21 cellular contexts compared by ENCODE assay signal in genomic region chr5:168950241-168950951, GRCh38.
A peak's percentile ranks its signal among the peaks of the same experiment; 100 is the strongest.
DNase-seq lines count a peak whose midpoint lies in the region; ATAC-seq and TF ChIP-seq lines count a peak whose summit lies in the region.
"Had no signal": no experiment of that assay in that cellular context is flagged by ENCODE, and none has a peak within 500 bp of the region (broad histone marks: within the 10 kb centered on the region; RNA-seq: fewer than 3 reads in every experiment).

No MANE protein-coding gene starts in this region.

- CTCF ChIA-PET in activated CD4-positive, alpha-beta memory T cell treated with anti-CD3 and anti-CD28 coated beads for 36 hours (lab: Charles Lee) = interaction anchor here (0.9 kb wide), 1 partner anchor 37 kb away, joined by 5 read pairs; no protein-coding TSS in a partner anchor
- CTCF ChIA-PET in activated CD4-positive, alpha-beta memory T cell treated with anti-CD3 and anti-CD28 coated beads, Interleukin-2, amount 10 ng/mL, durations not matched to agents 7 days and 5 days (lab: Charles Lee) = interaction anchor here (2.2 kb wide), 1 partner anchor 37 kb away, joined by 6 read pairs; no protein-coding TSS in a partner anchor

- peak overlapping the region; percentile 33 for H3K27ac Mint-ChIP-seq in activated CD4-positive, alpha-beta memory T cell treated with anti-CD3 and anti-CD28 coated beads for 36 hours
- no peak overlapping the region for H3K27ac Mint-ChIP-seq in activated CD4-positive, alpha-beta memory T cell treated with anti-CD3 and anti-CD28 coated beads, Interleukin-2, amount 10 ng/mL, durations not matched to agents 7 days and 5 days
- H3K27ac Mint-ChIP-seq: activated CD4-positive, alpha-beta T cell treated with anti-CD3 and anti-CD28 coated beads, Interleukin-2, amount 10 ng/mL, durations not matched to agents 7 days and 5 days; activated naive CD8-positive, alpha-beta T cell treated with anti-CD3 and anti-CD28 coated beads, Interleukin-2, amount 10 ng/mL, durations not matched to agents 7 days and 5 days had no signal

- no peak overlapping the region for H3K4me2 ChIP-seq in hepatocyte
- H3K4me2 ChIP-seq: smooth muscle cell had no signal

- TF ChIP-seq CTCF in hepatocyte (IDR thresholded peaks at IDR 0.05; ENCODE audit: poor library complexity) (no peak), WERI-Rb-1 (IDR thresholded peaks at IDR 0.05; ENCODE audit: low read depth, low read length) (no peak)

- H3K27ac ChIP-seq in hepatocyte (peak overlapping the region; percentile 71), WERI-Rb-1 (no peak overlapping the region)
- H3K27ac ChIP-seq: dorsolateral prefrontal cortex, RWPE1 had no signal

- 90% methylated on average over 7 of the region's 7 CpGs for WGBS in hepatocyte (ENCODE audit: low lambda C conversion rate, missing lambda C conversion rate)

- DNase-seq in activated CD4-positive, alpha-beta memory T cell treated with anti-CD3 and anti-CD28 coated beads for 36 hours = no peak
- DNase-seq in activated CD4-positive, alpha-beta memory T cell treated with anti-CD3 and anti-CD28 coated beads, Interleukin-2, amount 10 ng/mL, durations not matched to agents 7 days and 5 days = no peak
- DNase-seq in hepatocyte (ENCODE audit: low spot score) (no peak), WERI-Rb-1 (no peak), iPS-NIHi11 (ENCODE audit: low spot score) (no peak)
- DNase-seq: activated CD4-positive, alpha-beta T cell treated with anti-CD3 and anti-CD28 coated beads, Interleukin-2, amount 10 ng/mL, durations not matched to agents 7 days and 5 days; activated naive CD8-positive, alpha-beta T cell treated with anti-CD3 and anti-CD28 coated beads, Interleukin-2, amount 10 ng/mL, durations not matched to agents 7 days and 5 days; activated T-cell treated with anti-CD3 and anti-CD28 coated beads, Interleukin-2, amount 50 U/mL, for 4 hours; dorsolateral prefrontal cortex; HCEC 1CT; midbrain; NCI-H2029; NCI-H446 treated with DMSO at 0.1 percent for 48 hours had no signal

- no peaks in the 10 kb centered on the region for H3K27me3 Mint-ChIP-seq in activated CD4-positive, alpha-beta memory T cell treated with anti-CD3 and anti-CD28 coated beads for 36 hours
- H3K27me3 Mint-ChIP-seq in activated CD4-positive, alpha-beta memory T cell treated with anti-CD3 and anti-CD28 coated beads, Interleukin-2, amount 10 ng/mL, durations not matched to agents 7 days and 5 days = no peaks in the 10 kb centered on the region
- H3K27me3 Mint-ChIP-seq: activated CD4-positive, alpha-beta T cell treated with anti-CD3 and anti-CD28 coated beads, Interleukin-2, amount 10 ng/mL, durations not matched to agents 7 days and 5 days; activated naive CD8-positive, alpha-beta T cell treated with anti-CD3 and anti-CD28 coated beads, Interleukin-2, amount 10 ng/mL, durations not matched to agents 7 days and 5 days had no signal

- peak; percentile 54 for ATAC-seq in GM21515 (IDR thresholded peaks at IDR 0.05; ENCODE audit: unreplicated experiment)
- ATAC-seq in HG03159 (IDR thresholded peaks at IDR 0.05; ENCODE audit: unreplicated experiment) = peak; percentile 46
- no peak for ATAC-seq in HG03175 (IDR thresholded peaks at IDR 0.05; ENCODE audit: unreplicated experiment)
- ATAC-seq: left lobe of liver had no signal

- H4K20me1 ChIP-seq in hepatocyte (ENCODE audit: insufficient read depth, poor library complexity, severe bottlenecking) = no peaks in the 10 kb centered on the region

- no peak overlapping the region for H3K4me3 Mint-ChIP-seq in activated CD4-positive, alpha-beta memory T cell treated with anti-CD3 and anti-CD28 coated beads for 36 hours
- no peak overlapping the region for H3K4me3 Mint-ChIP-seq in activated CD4-positive, alpha-beta memory T cell treated with anti-CD3 and anti-CD28 coated beads, Interleukin-2, amount 10 ng/mL, durations not matched to agents 7 days and 5 days
- H3K4me3 Mint-ChIP-seq: activated CD4-positive, alpha-beta T cell treated with anti-CD3 and anti-CD28 coated beads, Interleukin-2, amount 10 ng/mL, durations not matched to agents 7 days and 5 days; activated naive CD8-positive, alpha-beta T cell treated with anti-CD3 and anti-CD28 coated beads, Interleukin-2, amount 10 ng/mL, durations not matched to agents 7 days and 5 days; activated T-cell treated with anti-CD3 and anti-CD28 coated beads, Interleukin-2, amount 50 U/mL, for 4 hours; IgD-negative memory B cell; neural crest cell had no signal

- no peaks in the 10 kb centered on the region for H3K9me3 Mint-ChIP-seq in activated CD4-positive, alpha-beta memory T cell treated with anti-CD3 and anti-CD28 coated beads for 36 hours
- no peaks in the 10 kb centered on the region for H3K9me3 Mint-ChIP-seq in activated CD4-positive, alpha-beta memory T cell treated with anti-CD3 and anti-CD28 coated beads, Interleukin-2, amount 10 ng/mL, durations not matched to agents 7 days and 5 days
- H3K9me3 Mint-ChIP-seq: activated CD4-positive, alpha-beta T cell treated with anti-CD3 and anti-CD28 coated beads, Interleukin-2, amount 10 ng/mL, durations not matched to agents 7 days and 5 days; activated naive CD8-positive, alpha-beta T cell treated with anti-CD3 and anti-CD28 coated beads, Interleukin-2, amount 10 ng/mL, durations not matched to agents 7 days and 5 days; activated T-cell treated with anti-CD3 and anti-CD28 coated beads, Interleukin-2, amount 50 U/mL, for 4 hours; IgD-negative memory B cell; neural crest cell had no signal

- H3K27me3 ChIP-seq in hepatocyte (no peaks in the 10 kb centered on the region), WERI-Rb-1 (ENCODE audit: insufficient read depth, low read depth, severe bottlenecking) (peaks cover 89% of the 10 kb centered on the region)
- H3K27me3 ChIP-seq: dorsolateral prefrontal cortex had no signal

- H3K9me3 ChIP-seq in hepatocyte (ENCODE audit: low read depth) (no peaks in the 10 kb centered on the region), WERI-Rb-1 (ENCODE audit: severe bottlenecking) (no peaks in the 10 kb centered on the region)

- peaks cover 20% of the 10 kb centered on the region for H3K4me1 ChIP-seq in hepatocyte (ENCODE audit: insufficient read depth)

- H3K4me3 ChIP-seq in hepatocyte = no peak overlapping the region
- no peak overlapping the region for H3K4me3 ChIP-seq in WERI-Rb-1 (ENCODE audit: low read depth, low read length)
- H3K4me3 ChIP-seq: dorsolateral prefrontal cortex, smooth muscle cell had no signal

- no peak overlapping the region for H2AFZ ChIP-seq in hepatocyte

- POLR2A ChIA-PET in activated CD4-positive, alpha-beta memory T cell treated with anti-CD3 and anti-CD28 coated beads for 36 hours (lab: Charles Lee) = interaction anchor here (0.9 kb wide), 1 partner anchor 113 kb away, joined by 3 read pairs; no protein-coding TSS in a partner anchor
- POLR2A ChIA-PET in activated CD4-positive, alpha-beta memory T cell treated with anti-CD3 and anti-CD28 coated beads, Interleukin-2, amount 10 ng/mL, durations not matched to agents 7 days and 5 days (lab: Charles Lee) = interaction anchor here (0.6 kb wide), 1 partner anchor 1340 kb away, joined by 5 read pairs; no protein-coding TSS in a partner anchor

- H3K36me3 ChIP-seq in hepatocyte (replicated peaks; ENCODE audit: insufficient read depth, low read depth) (no peaks in the 10 kb centered on the region), WERI-Rb-1 (no peaks in the 10 kb centered on the region)

- no peaks in the 10 kb centered on the region for H3K9me2 ChIP-seq in hepatocyte (replicated peaks; ENCODE audit: insufficient read depth)

- H3K4me1 Mint-ChIP-seq in activated CD4-positive, alpha-beta memory T cell treated with anti-CD3 and anti-CD28 coated beads for 36 hours (ENCODE audit: low read depth) = peaks cover 11% of the 10 kb centered on the region
- H3K4me1 Mint-ChIP-seq in activated CD4-positive, alpha-beta memory T cell treated with anti-CD3 and anti-CD28 coated beads, Interleukin-2, amount 10 ng/mL, durations not matched to agents 7 days and 5 days = peaks cover 3% of the 10 kb centered on the region
- H3K4me1 Mint-ChIP-seq: activated naive CD8-positive, alpha-beta T cell treated with anti-CD3 and anti-CD28 coated beads, Interleukin-2, amount 10 ng/mL, durations not matched to agents 7 days and 5 days had no signal

- peaks cover 2% of the 10 kb centered on the region for H3K79me2 ChIP-seq in hepatocyte

- intact Hi-C loops in activated CD4-positive, alpha-beta memory T cell treated with anti-CD3 and anti-CD28 coated beads for 36 hours (cut with micrococcal nuclease) = loop anchor here (1.0 kb wide), 1 partner anchor 114 kb away; no protein-coding TSS in a partner anchor

- no peaks in the 10 kb centered on the region for H3K36me3 Mint-ChIP-seq in activated CD4-positive, alpha-beta memory T cell treated with anti-CD3 and anti-CD28 coated beads for 36 hours
- no peaks in the 10 kb centered on the region for H3K36me3 Mint-ChIP-seq in activated CD4-positive, alpha-beta memory T cell treated with anti-CD3 and anti-CD28 coated beads, Interleukin-2, amount 10 ng/mL, durations not matched to agents 7 days and 5 days (ENCODE audit: low read depth)
- H3K36me3 Mint-ChIP-seq: activated naive CD8-positive, alpha-beta T cell treated with anti-CD3 and anti-CD28 coated beads, Interleukin-2, amount 10 ng/mL, durations not matched to agents 7 days and 5 days had no signal
